ENCODE assay signal across 8 cellular contexts in the genomic region with DNA sequence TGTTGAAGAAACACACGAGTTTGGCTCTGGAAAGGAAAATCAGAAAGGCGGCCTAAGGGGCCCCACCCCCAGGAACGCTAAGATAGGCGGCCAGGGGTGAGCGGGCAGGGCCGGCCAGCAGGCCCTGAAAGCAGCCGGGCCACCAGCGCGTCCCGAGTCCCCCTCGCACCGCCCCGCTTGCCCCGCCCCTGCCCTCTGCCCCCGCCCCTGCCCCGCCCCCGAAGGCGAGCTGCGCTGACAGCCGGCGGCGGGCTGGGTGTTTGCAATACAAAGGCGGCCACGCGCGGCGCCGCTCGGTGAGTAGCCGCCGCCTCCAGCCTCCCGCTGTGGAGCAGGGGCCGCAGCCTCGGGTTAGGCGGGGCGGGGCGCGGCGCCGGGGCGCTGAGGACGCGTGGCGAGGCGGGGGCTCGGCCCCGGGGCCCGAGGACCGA. TPM values are rescaled to one million over a fixed set of nuclear protein-coding genes. Genes with fewer than 3 reads are reported as not detected.
DNase-seq lines count a peak whose midpoint lies in the region; ATAC-seq and TF ChIP-seq lines count a peak whose summit lies in the region.

A gene with protein sequence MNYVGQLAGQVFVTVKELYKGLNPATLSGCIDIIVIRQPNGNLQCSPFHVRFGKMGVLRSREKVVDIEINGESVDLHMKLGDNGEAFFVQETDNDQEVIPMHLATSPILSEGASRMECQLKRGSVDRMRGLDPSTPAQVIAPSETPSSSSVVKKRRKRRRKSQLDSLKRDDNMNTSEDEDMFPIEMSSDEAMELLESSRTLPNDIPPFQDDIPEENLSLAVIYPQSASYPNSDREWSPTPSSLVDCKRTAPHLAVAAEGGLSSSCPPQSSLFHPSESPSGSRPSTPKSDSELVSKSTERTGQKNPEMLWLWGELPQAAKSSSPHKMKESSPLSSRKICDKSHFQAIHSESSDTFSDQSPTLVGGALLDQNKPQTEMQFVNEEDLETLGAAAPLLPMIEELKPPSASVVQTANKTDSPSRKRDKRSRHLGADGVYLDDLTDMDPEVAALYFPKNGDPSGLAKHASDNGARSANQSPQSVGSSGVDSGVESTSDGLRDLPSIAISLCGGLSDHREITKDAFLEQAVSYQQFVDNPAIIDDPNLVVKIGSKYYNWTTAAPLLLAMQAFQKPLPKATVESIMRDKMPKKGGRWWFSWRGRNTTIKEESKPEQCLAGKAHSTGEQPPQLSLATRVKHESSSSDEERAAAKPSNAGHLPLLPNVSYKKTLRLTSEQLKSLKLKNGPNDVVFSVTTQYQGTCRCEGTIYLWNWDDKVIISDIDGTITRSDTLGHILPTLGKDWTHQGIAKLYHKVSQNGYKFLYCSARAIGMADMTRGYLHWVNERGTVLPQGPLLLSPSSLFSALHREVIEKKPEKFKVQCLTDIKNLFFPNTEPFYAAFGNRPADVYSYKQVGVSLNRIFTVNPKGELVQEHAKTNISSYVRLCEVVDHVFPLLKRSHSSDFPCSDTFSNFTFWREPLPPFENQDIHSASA (plus strand): TSS at position 257 of the 431 bp plus-strand sequence. CDS start 18,910 bp downstream, outside the sequence.

- H3K9me3 Mint-ChIP-seq in CD4-positive, alpha-beta T cell: no peaks in the 10 kb centered on the region
- no peaks in the 10 kb centered on the region for H3K9me3 Mint-ChIP-seq in memory B cell

- H3K36me3 ChIP-seq in effector memory CD4-positive, alpha-beta T cell (ENCODE audit: control insufficient read depth, insufficient read depth, low read length): no peaks in the 10 kb centered on the region

- no peak for TF ChIP-seq CTCF in CD4-positive, alpha-beta T cell (IDR thresholded peaks at IDR 0.05)

- no peaks in the 10 kb centered on the region for H3K9me3 ChIP-seq in CD4-positive, alpha-beta T cell (ENCODE audit: control insufficient read depth, low read length)
- H3K9me3 ChIP-seq in effector memory CD4-positive, alpha-beta T cell (ENCODE audit: control insufficient read depth, low read length): no peaks in the 10 kb centered on the region

- peak within 1 kb of the TSS; percentile 66 for H3K4me3 ChIP-seq in effector memory CD4-positive, alpha-beta T cell (ENCODE audit: insufficient read depth, low read depth, low read length, poor library complexity, severe bottlenecking)

- peaks cover 78% of the 10 kb centered on the region for H3K4me1 Mint-ChIP-seq in CD4-positive, alpha-beta T cell (ENCODE audit: low read depth)
- H3K4me1 Mint-ChIP-seq in memory B cell: peaks cover 57% of the 10 kb centered on the region

- H3K27me3 Mint-ChIP-seq in CD4-positive, alpha-beta T cell: no peaks in the 10 kb centered on the region
- H3K27me3 Mint-ChIP-seq in memory B cell: no peaks in the 10 kb centered on the region

- H3K27me3 ChIP-seq in CD4-positive, alpha-beta T cell (ENCODE audit: control insufficient read depth, insufficient read depth, low read length): no peaks in the 10 kb centered on the region
- H3K27me3 ChIP-seq in effector memory CD4-positive, alpha-beta T cell (replicated peaks; ENCODE audit: control insufficient read depth, insufficient read depth, low read length, poor library complexity, severe bottlenecking): no peaks in the 10 kb centered on the region

- POLR2A ChIA-PET in CD4-positive, alpha-beta T cell (lab: Charles Lee): interaction anchor here (0.8 to 2.0 kb wide), 7 partner anchors 8 to 54 kb away, joined by 3 to 11 read pairs (median 7); no protein-coding TSS in a partner anchor

- H3K27ac ChIP-seq in CD4-positive, alpha-beta T cell (ENCODE audit: low read depth, low read length): peak within 1 kb of the TSS; percentile 80
- peak within 1 kb of the TSS; percentile 81 for H3K27ac ChIP-seq in effector memory CD4-positive, alpha-beta T cell (ENCODE audit: insufficient read depth, low read length, poor library complexity, severe bottlenecking)

- intact Hi-C loops in CD4-positive, alpha-beta T cell (cut with DNase I, micrococcal nuclease): loop anchor here in 1 of 2 experiments (2.0 to 10.0 kb wide), 6 partner anchors 32 to 981 kb away; a partner anchor contains a TSS

- peak; percentile 79 to 88 (median 84) for DNase-seq in CD4-positive, alpha-beta T cell
- DNase-seq in NK-92 treated with Interleukin-12 subunit alpha and Interleukin-12 subunit beta, amount 100 ng/mL, for 24 hours (lab: John Stamatoyannopoulos, UW): peak; percentile 83
- DNase-seq in activated CD8-positive, alpha-beta memory T cell treated with anti-CD3 and anti-CD28 coated beads for 4 hours (ENCODE audit: low read depth in 2 of 2): peak; percentile 72 to 74
- peak; percentile 80 to 82 (median 80) for DNase-seq in effector memory CD4-positive, alpha-beta T cell
- DNase-seq in memory B cell (ENCODE audit: low spot score in 2 of 2): peak; percentile 83
- peak; percentile 72 for DNase-seq in stimulated activated CD8-positive, alpha-beta memory T cell treated with anti-CD3 and anti-CD28 coated beads, Interleukin-12 subunit alpha, Interleukin-12 subunit beta, amount 100 ng/mL, for 1 hour (ENCODE audit: low read depth)

- peak within 1 kb of the TSS; percentile 77 for H3K4me3 Mint-ChIP-seq in CD4-positive, alpha-beta T cell
- peak within 1 kb of the TSS; percentile 88 for H3K4me3 Mint-ChIP-seq in memory B cell

- H3K4me1 ChIP-seq in effector memory CD4-positive, alpha-beta T cell (ENCODE audit: control insufficient read depth, insufficient read depth, low read length, poor library complexity, severe bottlenecking): peaks cover 58% of the 10 kb centered on the region

- H3K36me3 Mint-ChIP-seq in CD4-positive, alpha-beta T cell (ENCODE audit: low read depth): no peaks in the 10 kb centered on the region
- no peaks in the 10 kb centered on the region for H3K36me3 Mint-ChIP-seq in memory B cell

- CTCF ChIA-PET in CD4-positive, alpha-beta T cell (lab: Charles Lee): interaction anchor here (0.6 to 1.9 kb wide), 8 partner anchors 8 to 39 kb away, joined by 3 to 7 read pairs (median 4); no protein-coding TSS in a partner anchor

- ATAC-seq in CD4-positive, alpha-beta T cell (ENCODE audit: poor library complexity): peak; percentile 67
- ATAC-seq in GM19372 (IDR thresholded peaks at IDR 0.05; ENCODE audit: low read depth, unreplicated experiment) (peak; percentile 62), HG03521 (IDR thresholded peaks at IDR 0.05; ENCODE audit: unreplicated experiment) (peak; percentile 42), memory B cell (ENCODE audit: low read depth) (peak; percentile 72)

- peak within 1 kb of the TSS; percentile 95 for H3K27ac Mint-ChIP-seq in CD4-positive, alpha-beta T cell
- H3K27ac Mint-ChIP-seq in memory B cell: peak within 1 kb of the TSS; percentile 97

RNA-seq across cellular contexts. Expression of the gene that starts here (rescaled TPM):
- 100 to 1,000 TPM; 115 to 128 TPM for total RNA-seq in CD4-positive, alpha-beta T cell

Comparison
In these comparisons a context has a peak if more than half of its experiments do, and no peak if none do; other contexts are left out.
1. Peak in every context shown above with its lines: DNase-seq, ATAC-seq, H3K4me3 ChIP-seq and H3K27ac ChIP-seq.